1 cellular context compared by ENCODE assay signal in genomic region chr5:68215888-68216736, GRCh38.
A peak's percentile ranks its signal among the peaks of the same experiment; 100 is the strongest.
TF ChIP-seq lines count a peak whose summit lies in the region.

No MANE protein-coding gene starts in this region.

TF ChIP-seq in HepG2, 621 proteins besides CTCF, POLR2A, EP300 and RAD21 (continued from another document and continues in another):
- TF ChIP-seq UBTF (CRISPR knock-in tag; IDR thresholded peaks at IDR 0.05) (peak; percentile 30), ZNF510 (CRISPR knock-in tag; IDR thresholded peaks at IDR 0.05; ENCODE audit: low read depth) (0 out of 2 replicates have a peak, but pooled peaks have one; percentile 20), POGK (CRISPR knock-in tag; conservative IDR thresholded peaks at IDR 0.05) (no peak), ZNF331 (CRISPR knock-in tag; IDR thresholded peaks at IDR 0.05) (0 out of 2 replicates have a peak, but pooled peaks have one; percentile 35), ZNF230 (CRISPR knock-in tag; IDR thresholded peaks at IDR 0.05) (no peak), HOXA5 (CRISPR knock-in tag; IDR thresholded peaks at IDR 0.05) (peak; percentile 60), ZNF709 (CRISPR knock-in tag; IDR thresholded peaks at IDR 0.05) (0 out of 2 replicates have a peak, but pooled peaks have one; percentile 28), GATAD2A (CRISPR knock-in tag; IDR thresholded peaks at IDR 0.05) (peak; percentile 46), TIGD3 (CRISPR knock-in tag; IDR thresholded peaks at IDR 0.05; ENCODE audit: borderline replicate concordance) (no peak), PHF8 (CRISPR knock-in tag; IDR thresholded peaks at IDR 0.05) (peak; percentile 73), PCBP2 (optimal IDR thresholded peaks at IDR 0.05; ENCODE audit: low read depth, low read length, poor library complexity, severe bottlenecking) (no peak), RBFOX2 (IDR thresholded peaks at IDR 0.05; ENCODE audit: low read depth, low read length) (peak; percentile 65), ZNF737 (CRISPR knock-in tag; IDR thresholded peaks at IDR 0.05; ENCODE audit: borderline replicate concordance) (0 out of 2 replicates have a peak, but pooled peaks have one; percentile 59), MAFK (conservative IDR thresholded peaks at IDR 0.05 in 1 of 2, IDR thresholded peaks at IDR 0.05 in 1 of 2; ENCODE audit: low read length in 2 of 2) (0 out of 4 replicates have a peak, but pooled peaks of 1 of the 2 experiments have one; percentile 2), ZNF639 (CRISPR knock-in tag; conservative IDR thresholded peaks at IDR 0.05) (no peak), GMEB1 (CRISPR knock-in tag; IDR thresholded peaks at IDR 0.05; ENCODE audit: borderline replicate concordance) (peak; percentile 21; the same call in 1 of the 2 replicates), ZMYM4 (CRISPR knock-in tag; IDR thresholded peaks at IDR 0.05) (peak; percentile 60), SPEN (CRISPR knock-in tag; IDR thresholded peaks at IDR 0.05; ENCODE audit: low read depth) (peak; percentile 45; the same call in 1 of the 2 replicates), GABPA (IDR thresholded peaks at IDR 0.05; ENCODE audit: low read depth, low read length) (peak; percentile 47), GABPA (CRISPR knock-in tag; IDR thresholded peaks at IDR 0.05; ENCODE audit: low read depth) (peak; percentile 68), ZBTB40 (IDR thresholded peaks at IDR 0.05) (no peak), ZBTB40 (CRISPR knock-in tag; IDR thresholded peaks at IDR 0.05) (0 out of 2 replicates have a peak, but pooled peaks have one; percentile 39), ZGPAT (CRISPR knock-in tag; IDR thresholded peaks at IDR 0.05) (peak; percentile 59; the same call in 1 of the 2 replicates), ZNF629 (CRISPR knock-in tag; conservative IDR thresholded peaks at IDR 0.05) (0 out of 2 replicates have a peak, but pooled peaks have one; percentile 1), SNAPC2 (CRISPR knock-in tag; IDR thresholded peaks at IDR 0.05) (no peak), ETV5 (CRISPR knock-in tag; IDR thresholded peaks at IDR 0.05; ENCODE audit: borderline replicate concordance) (peak; percentile 64), BRD4 (CRISPR knock-in tag; IDR thresholded peaks at IDR 0.05) (peak; percentile 47; the same call in 1 of the 2 replicates), FOXP1 (IDR thresholded peaks at IDR 0.05) (no peak), FOXP1 (CRISPR knock-in tag; IDR thresholded peaks at IDR 0.05) (no peak), ZNF343 (CRISPR knock-in tag; IDR thresholded peaks at IDR 0.05) (peak; percentile 91; the same call in 1 of the 2 replicates), ASH2L (IDR thresholded peaks at IDR 0.05; ENCODE audit: insufficient read length, low read depth, low read length) (peak; percentile 70), CCDC6 (CRISPR knock-in tag; IDR thresholded peaks at IDR 0.05) (peak; percentile 55; the same call in 1 of the 2 replicates), MEF2D (CRISPR knock-in tag; IDR thresholded peaks at IDR 0.05) (0 out of 2 replicates have a peak, but pooled peaks have one; percentile 36), HNF1B (CRISPR knock-in tag; IDR thresholded peaks at IDR 0.05) (peak; percentile 52; the same call in 1 of the 2 replicates), HOXA9 (CRISPR knock-in tag; IDR thresholded peaks at IDR 0.05; ENCODE audit: borderline replicate concordance) (peak; percentile 75; the same call in 1 of the 2 replicates)
